In genomic region chr5:147484708-147485020, GRCh38 we compare ENCODE assay signal across 11 cellular contexts. TPM values are rescaled to one million over a fixed set of nuclear protein-coding genes. Genes with fewer than 3 reads are reported as not detected.
DNase-seq lines count a peak whose midpoint lies in the region; ATAC-seq and TF ChIP-seq lines count a peak whose summit lies in the region.
"Had no signal": no experiment of that assay in that cellular context is flagged by ENCODE, and none has a peak within 500 bp of the region (broad histone marks: within the 10 kb centered on the region; RNA-seq: fewer than 3 reads in every experiment).

No MANE protein-coding gene starts in this region.

- H3K9ac ChIP-seq in neural progenitor cell, result no peak overlapping the region

- peaks cover 52% of the 10 kb centered on the region for H4K20me1 ChIP-seq in neural progenitor cell (ENCODE audit: low read depth)

- TF ChIP-seq CTCF in esophagus squamous epithelium (IDR thresholded peaks at IDR 0.05), result no peak
- no peak for TF ChIP-seq CTCF in neural progenitor cell (IDR thresholded peaks at IDR 0.05)
- TF ChIP-seq CTCF in vagina (IDR thresholded peaks at IDR 0.05), result no peak

- DNase-seq in right cardiac atrium (no peak), Right ventricle myocardium superior (no peak), esophagus squamous epithelium (lab: John Stamatoyannopoulos, UW) (no peak), neural progenitor cell (ENCODE audit: low spot score) (no peak), vagina (ENCODE audit: extremely low spot score in 2 of 2) (no peak), amniotic stem cell (lab: John Stamatoyannopoulos, UW) (no peak), OCI-M1 (lab: John Stamatoyannopoulos, UW) (no peak)
- no peak for DNase-seq in activated CD4-positive, alpha-beta memory T cell treated with anti-CD3 and anti-CD28 coated beads for 36 hours
- DNase-seq: activated naive CD4-positive, alpha-beta T cell treated with Interleukin-2 at 50 U/mL for 16 hours; cortex of kidney; KBM-7 had no signal

- no peak overlapping the region for H2AFZ ChIP-seq in neural progenitor cell (replicated peaks)

- H3K36me3 Mint-ChIP-seq in neural progenitor cell, result peaks cover 15% of the 10 kb centered on the region
- no peaks in the 10 kb centered on the region for H3K36me3 Mint-ChIP-seq in activated CD4-positive, alpha-beta memory T cell treated with anti-CD3 and anti-CD28 coated beads for 36 hours

- CTCF ChIA-PET in activated CD4-positive, alpha-beta memory T cell treated with anti-CD3 and anti-CD28 coated beads for 36 hours (lab: Charles Lee), result no interaction called here

- H3K4me3 Mint-ChIP-seq in neural progenitor cell, result no peak overlapping the region
- H3K4me3 Mint-ChIP-seq in activated CD4-positive, alpha-beta memory T cell treated with anti-CD3 and anti-CD28 coated beads for 36 hours, result no peak overlapping the region

- H3K4me2 ChIP-seq in neural progenitor cell, result no peak overlapping the region

- H3K27ac ChIP-seq in right cardiac atrium (ENCODE audit: low read length) (peak overlapping the region; percentile 59), esophagus squamous epithelium (peak overlapping the region; percentile 58 to 91 (median 81)), neural progenitor cell (peak overlapping the region; percentile 48), vagina (peak overlapping the region; percentile 45)

- peaks cover 99% of the 10 kb centered on the region for H3K79me2 ChIP-seq in neural progenitor cell (ENCODE audit: low read depth)

- intact Hi-C loops in right cardiac atrium (cut with DNase I) (no loop called here), Right ventricle myocardium superior (cut with DNase I) (no loop called here), esophagus squamous epithelium (cut with DNase I) (no loop called here), vagina (cut with DNase I) (loop anchor here (1.0 kb wide), 1 partner anchor 29 kb away; no protein-coding TSS in a partner anchor)
- intact Hi-C loops in activated CD4-positive, alpha-beta memory T cell treated with anti-CD3 and anti-CD28 coated beads for 36 hours (cut with micrococcal nuclease), result no loop called here

- ATAC-seq in right cardiac atrium (no peak), Right ventricle myocardium superior (ENCODE audit: poor library complexity) (no peak)

- H3K9me3 ChIP-seq in right cardiac atrium (ENCODE audit: control insufficient read depth, low read length) (no peaks in the 10 kb centered on the region), esophagus squamous epithelium (no peaks in the 10 kb centered on the region), neural progenitor cell (ENCODE audit: low read depth) (no peaks in the 10 kb centered on the region), vagina (no peaks in the 10 kb centered on the region)

- H3K9me3 Mint-ChIP-seq in neural progenitor cell, result peaks cover 5% of the 10 kb centered on the region
- peaks cover 6% of the 10 kb centered on the region for H3K9me3 Mint-ChIP-seq in activated CD4-positive, alpha-beta memory T cell treated with anti-CD3 and anti-CD28 coated beads for 36 hours

- H3K4me3 ChIP-seq in right cardiac atrium (ENCODE audit: low read length) (no peak overlapping the region), esophagus squamous epithelium (peak overlapping the region in 1 of 4 donors; percentile 9), neural progenitor cell (no peak overlapping the region), vagina (no peak overlapping the region)

- H3K4me1 Mint-ChIP-seq in neural progenitor cell, result peaks cover 34% of the 10 kb centered on the region
- H3K4me1 Mint-ChIP-seq in activated CD4-positive, alpha-beta memory T cell treated with anti-CD3 and anti-CD28 coated beads for 36 hours (ENCODE audit: low read depth), result no peaks in the 10 kb centered on the region

- POLR2A ChIA-PET in activated CD4-positive, alpha-beta memory T cell treated with anti-CD3 and anti-CD28 coated beads for 36 hours (lab: Charles Lee), result no interaction called here

- peaks cover 2% of the 10 kb centered on the region for H3K4me1 ChIP-seq in right cardiac atrium (ENCODE audit: control insufficient read depth, insufficient read depth, low read length)
- H3K4me1 ChIP-seq in esophagus squamous epithelium, result peaks cover 20 to 53% (median 41%) of the 10 kb centered on the region in 3 donors
- peaks cover 43% of the 10 kb centered on the region for H3K4me1 ChIP-seq in neural progenitor cell
- H3K4me1 ChIP-seq in vagina, result peaks cover 39% of the 10 kb centered on the region

- H3K36me3 ChIP-seq in esophagus squamous epithelium (no peaks in the 10 kb centered on the region), neural progenitor cell (no peaks in the 10 kb centered on the region), vagina (no peaks in the 10 kb centered on the region)

- peak overlapping the region; percentile 92 for H3K27ac Mint-ChIP-seq in neural progenitor cell
- H3K27ac Mint-ChIP-seq in activated CD4-positive, alpha-beta memory T cell treated with anti-CD3 and anti-CD28 coated beads for 36 hours, result no peak overlapping the region

- peaks cover 5% of the 10 kb centered on the region for H3K27me3 Mint-ChIP-seq in neural progenitor cell (ENCODE audit: insufficient read depth, low read depth)
- no peaks in the 10 kb centered on the region for H3K27me3 Mint-ChIP-seq in activated CD4-positive, alpha-beta memory T cell treated with anti-CD3 and anti-CD28 coated beads for 36 hours

- TF ChIP-seq POLR2A in esophagus squamous epithelium (IDR thresholded peaks at IDR 0.05) (no peak), vagina (IDR thresholded peaks at IDR 0.05) (no peak)

- H3F3A ChIP-seq in neural progenitor cell (ENCODE audit: low read depth), result peaks cover 25% of the 10 kb centered on the region

- H3K27me3 ChIP-seq in right cardiac atrium (ENCODE audit: control insufficient read depth, insufficient read depth) (no peaks in the 10 kb centered on the region), esophagus squamous epithelium (no peaks in the 10 kb centered on the region), neural progenitor cell (no peaks in the 10 kb centered on the region), vagina (no peaks in the 10 kb centered on the region)

- 38% methylated on average over 3 of the region's 3 CpGs for WGBS in right cardiac atrium
- WGBS in esophagus squamous epithelium, 2 donors, result 23 to 50% methylated on average over 3 of the region's 3 CpGs

RNA-seq across cellular contexts. Expression of gene DPYSL3, which starts 25.2 kb away (rescaled TPM):
- total RNA-seq in right cardiac atrium, result 10 to 100 TPM; 40.9 to 95.1 (median 54.3) TPM
- 23.2 TPM for polyA plus RNA-seq in right cardiac atrium
- 20.5 TPM for total RNA-seq in Right ventricle myocardium superior
- 10 to 100 TPM in 2 of 4 donors, 1 to 10 TPM in 2; 5.2 to 62.9 (median 14.0) TPM for total RNA-seq in esophagus squamous epithelium
- total RNA-seq in neural progenitor cell (ENCODE audit: low replicate concordance), result 414 and 462 TPM in 2 replicates
- 68.5 TPM for total RNA-seq in vagina
- total RNA-seq in activated CD4-positive, alpha-beta memory T cell treated with anti-CD3 and anti-CD28 coated beads for 36 hours, result not detected

Comparison
In these comparisons a context has a peak if more than half of its experiments do, and no peak if none do; other contexts are left out.
1. RNA of gene DPYSL3, which starts 25.2 kb away (total RNA-seq): 414 to 462 TPM in neural progenitor cell, 68.5 TPM in vagina (single experiment), 40.9 to 95.1 TPM in right cardiac atrium, 5.2 to 62.9 TPM in esophagus squamous epithelium and 20.5 TPM in Right ventricle myocardium superior (single experiment); not detected in activated CD4-positive, alpha-beta memory T cell treated with anti-CD3 and anti-CD28 coated beads for 36 hours; every median in the first group is over 4 times any median in the second.
2. Peak in every context shown above with its lines, with median percentiles within 50 percentile points of each other: H3K27ac ChIP-seq.